In genomic region chr1:42322577-42322976, GRCh38 we compare ENCODE assay signal across 11 cellular contexts. TPM values are rescaled to one million over a fixed set of nuclear protein-coding genes. Genes with fewer than 3 reads are reported as not detected.
DNase-seq lines count a peak whose midpoint lies in the region; ATAC-seq and TF ChIP-seq lines count a peak whose summit lies in the region.
"Had no signal": no experiment of that assay in that cellular context is flagged by ENCODE, and none has a peak within 500 bp of the region (broad histone marks: within the 10 kb centered on the region; RNA-seq: fewer than 3 reads in every experiment).

No MANE protein-coding gene starts in this region.

- H3K4me1 Mint-ChIP-seq in activated naive CD4-positive, alpha-beta T cell treated with anti-CD3 and anti-CD28 coated beads, Interleukin-2, amount 50 U/mL, for 24 hours, result peaks cover 94% of the 10 kb centered on the region
- H3K4me1 Mint-ChIP-seq in activated naive CD4-positive, alpha-beta T cell treated with anti-CD3 and anti-CD28 coated beads, Interleukin-2, amount 10 ng/mL, durations not matched to agents 7 days and 5 days, result peaks cover 58% of the 10 kb centered on the region
- peaks cover 81% of the 10 kb centered on the region for H3K4me1 Mint-ChIP-seq in activated naive CD8-positive, alpha-beta T cell treated with anti-CD3 and anti-CD28 coated beads, Interleukin-2, amount 50 U/mL, for 24 hours
- peaks cover 83% of the 10 kb centered on the region for H3K4me1 Mint-ChIP-seq in stimulated activated effector memory CD8-positive, alpha-beta T cell treated with anti-CD3 and anti-CD28 coated beads, Interleukin-12 subunit alpha, Interleukin-12 subunit beta, amount 100 ng/mL, for 72 hours

- CTCF ChIA-PET in activated naive CD4-positive, alpha-beta T cell treated with anti-CD3 and anti-CD28 coated beads, Interleukin-2, amount 10 ng/mL, durations not matched to agents 7 days and 5 days (lab: Charles Lee), result no interaction called here

- H3K4me3 Mint-ChIP-seq in activated naive CD4-positive, alpha-beta T cell treated with anti-CD3 and anti-CD28 coated beads, Interleukin-2, amount 50 U/mL, for 24 hours, result no peak overlapping the region
- no peak overlapping the region for H3K4me3 Mint-ChIP-seq in activated naive CD4-positive, alpha-beta T cell treated with anti-CD3 and anti-CD28 coated beads, Interleukin-2, amount 10 ng/mL, durations not matched to agents 7 days and 5 days
- H3K4me3 Mint-ChIP-seq in activated naive CD8-positive, alpha-beta T cell treated with anti-CD3 and anti-CD28 coated beads, Interleukin-2, amount 50 U/mL, for 24 hours, result no peak overlapping the region
- H3K4me3 Mint-ChIP-seq in stimulated activated effector memory CD8-positive, alpha-beta T cell treated with anti-CD3 and anti-CD28 coated beads, Interleukin-12 subunit alpha, Interleukin-12 subunit beta, amount 100 ng/mL, for 72 hours, result no peak overlapping the region
- H3K4me3 Mint-ChIP-seq: activated CD4-positive, alpha-beta T cell treated with anti-CD3 and anti-CD28 coated beads, Interleukin-2, amount 10 ng/mL, durations not matched to agents 7 days and 5 days had no signal

- peaks cover 4% of the 10 kb centered on the region for H3K36me3 Mint-ChIP-seq in activated naive CD4-positive, alpha-beta T cell treated with anti-CD3 and anti-CD28 coated beads, Interleukin-2, amount 50 U/mL, for 24 hours
- H3K36me3 Mint-ChIP-seq in activated naive CD4-positive, alpha-beta T cell treated with anti-CD3 and anti-CD28 coated beads, Interleukin-2, amount 10 ng/mL, durations not matched to agents 7 days and 5 days, result peaks cover 20% of the 10 kb centered on the region
- H3K36me3 Mint-ChIP-seq in activated naive CD8-positive, alpha-beta T cell treated with anti-CD3 and anti-CD28 coated beads, Interleukin-2, amount 50 U/mL, for 24 hours (ENCODE audit: low read depth), result peaks cover 10% of the 10 kb centered on the region
- H3K36me3 Mint-ChIP-seq in stimulated activated effector memory CD8-positive, alpha-beta T cell treated with anti-CD3 and anti-CD28 coated beads, Interleukin-12 subunit alpha, Interleukin-12 subunit beta, amount 100 ng/mL, for 72 hours, result peaks cover 6% of the 10 kb centered on the region

- no peak for ATAC-seq in activated naive CD8-positive, alpha-beta T cell treated with anti-CD3 and anti-CD28 coated beads, Interleukin-2, amount 50 U/mL, for 24 hours
- ATAC-seq in stimulated activated effector memory CD8-positive, alpha-beta T cell treated with anti-CD3 and anti-CD28 coated beads, Interleukin-12 subunit alpha, Interleukin-12 subunit beta, amount 100 ng/mL, for 72 hours, result peak; percentile 55
- no peak for ATAC-seq in GM18870 (IDR thresholded peaks at IDR 0.05; ENCODE audit: unreplicated experiment)

- no peak overlapping the region for H3K4me3 ChIP-seq in fibroblast of the aortic adventitia (ENCODE audit: low read depth, low read length)

- no peaks in the 10 kb centered on the region for H3K27me3 Mint-ChIP-seq in activated naive CD4-positive, alpha-beta T cell treated with anti-CD3 and anti-CD28 coated beads, Interleukin-2, amount 50 U/mL, for 24 hours
- H3K27me3 Mint-ChIP-seq in activated naive CD4-positive, alpha-beta T cell treated with anti-CD3 and anti-CD28 coated beads, Interleukin-2, amount 10 ng/mL, durations not matched to agents 7 days and 5 days, result no peaks in the 10 kb centered on the region
- H3K27me3 Mint-ChIP-seq in activated naive CD8-positive, alpha-beta T cell treated with anti-CD3 and anti-CD28 coated beads, Interleukin-2, amount 50 U/mL, for 24 hours, result no peaks in the 10 kb centered on the region
- H3K27me3 Mint-ChIP-seq: activated CD4-positive, alpha-beta T cell treated with anti-CD3 and anti-CD28 coated beads, Interleukin-2, amount 10 ng/mL, durations not matched to agents 7 days and 5 days had no signal

- peak overlapping the region; percentile 79 for H3K27ac Mint-ChIP-seq in activated naive CD4-positive, alpha-beta T cell treated with anti-CD3 and anti-CD28 coated beads, Interleukin-2, amount 50 U/mL, for 24 hours
- no peak overlapping the region for H3K27ac Mint-ChIP-seq in activated naive CD4-positive, alpha-beta T cell treated with anti-CD3 and anti-CD28 coated beads, Interleukin-2, amount 10 ng/mL, durations not matched to agents 7 days and 5 days
- H3K27ac Mint-ChIP-seq in activated naive CD8-positive, alpha-beta T cell treated with anti-CD3 and anti-CD28 coated beads, Interleukin-2, amount 50 U/mL, for 24 hours, result peak overlapping the region; percentile 14
- H3K27ac Mint-ChIP-seq in stimulated activated effector memory CD8-positive, alpha-beta T cell treated with anti-CD3 and anti-CD28 coated beads, Interleukin-12 subunit alpha, Interleukin-12 subunit beta, amount 100 ng/mL, for 72 hours, result peak overlapping the region; percentile 96
- H3K27ac Mint-ChIP-seq: activated CD4-positive, alpha-beta T cell treated with anti-CD3 and anti-CD28 coated beads, Interleukin-2, amount 10 ng/mL, durations not matched to agents 7 days and 5 days had no signal

- no peak for TF ChIP-seq CTCF in fibroblast of the aortic adventitia (IDR thresholded peaks at IDR 0.05; ENCODE audit: insufficient read depth, low read length)

- no peak for DNase-seq in activated naive CD4-positive, alpha-beta T cell treated with anti-CD3 and anti-CD28 coated beads, Interleukin-2, amount 10 ng/mL, durations not matched to agents 7 days and 5 days
- DNase-seq in activated naive CD8-positive, alpha-beta T cell treated with anti-CD3 and anti-CD28 coated beads, Interleukin-2, amount 50 U/mL, for 24 hours, result no peak
- DNase-seq in fibroblast of the aortic adventitia (ENCODE audit: low read depth) (peak; percentile 38), AG20443 (ENCODE audit: low spot score) (no peak), NCI-H526 treated with DMSO at 0.1 percent for 48 hours (lab: John Stamatoyannopoulos, UW) (no peak)
- DNase-seq in stimulated activated effector memory CD8-positive, alpha-beta T cell treated with anti-CD3 and anti-CD28 coated beads, Interleukin-12 subunit alpha, Interleukin-12 subunit beta, amount 100 ng/mL, for 72 hours (ENCODE audit: low spot score in 2 of 2), result no peak
- DNase-seq: activated CD4-positive, alpha-beta T cell treated with anti-CD3 and anti-CD28 coated beads, Interleukin-2, amount 10 ng/mL, durations not matched to agents 7 days and 5 days; DMS79 treated with DMSO at 0.1 percent for 48 hours; NCI-H2081 treated with DMSO at 0.1 percent for 48 hours had no signal

- no peaks in the 10 kb centered on the region for H3K9me3 Mint-ChIP-seq in activated naive CD4-positive, alpha-beta T cell treated with anti-CD3 and anti-CD28 coated beads, Interleukin-2, amount 50 U/mL, for 24 hours
- no peaks in the 10 kb centered on the region for H3K9me3 Mint-ChIP-seq in activated naive CD4-positive, alpha-beta T cell treated with anti-CD3 and anti-CD28 coated beads, Interleukin-2, amount 10 ng/mL, durations not matched to agents 7 days and 5 days
- H3K9me3 Mint-ChIP-seq in activated naive CD8-positive, alpha-beta T cell treated with anti-CD3 and anti-CD28 coated beads, Interleukin-2, amount 50 U/mL, for 24 hours, result no peaks in the 10 kb centered on the region
- no peaks in the 10 kb centered on the region for H3K9me3 Mint-ChIP-seq in stimulated activated effector memory CD8-positive, alpha-beta T cell treated with anti-CD3 and anti-CD28 coated beads, Interleukin-12 subunit alpha, Interleukin-12 subunit beta, amount 100 ng/mL, for 72 hours
- H3K9me3 Mint-ChIP-seq: activated CD4-positive, alpha-beta T cell treated with anti-CD3 and anti-CD28 coated beads, Interleukin-2, amount 10 ng/mL, durations not matched to agents 7 days and 5 days had no signal

RNA-seq across cellular contexts. Expression of gene FOXJ3, which starts 12.5 kb away (rescaled TPM):
- total RNA-seq in fibroblast of the aortic adventitia (ENCODE audit: low replicate concordance), result 17.4 and 38.0 TPM in 2 replicates

RNA-seq across cellular contexts. Expression of gene RIMKLA, which starts 58.0 kb away (rescaled TPM):
- 0.09 TPM in 1 of 2 replicates, not detected in the other for total RNA-seq in fibroblast of the aortic adventitia (ENCODE audit: low replicate concordance)
